In the genomic region with DNA sequence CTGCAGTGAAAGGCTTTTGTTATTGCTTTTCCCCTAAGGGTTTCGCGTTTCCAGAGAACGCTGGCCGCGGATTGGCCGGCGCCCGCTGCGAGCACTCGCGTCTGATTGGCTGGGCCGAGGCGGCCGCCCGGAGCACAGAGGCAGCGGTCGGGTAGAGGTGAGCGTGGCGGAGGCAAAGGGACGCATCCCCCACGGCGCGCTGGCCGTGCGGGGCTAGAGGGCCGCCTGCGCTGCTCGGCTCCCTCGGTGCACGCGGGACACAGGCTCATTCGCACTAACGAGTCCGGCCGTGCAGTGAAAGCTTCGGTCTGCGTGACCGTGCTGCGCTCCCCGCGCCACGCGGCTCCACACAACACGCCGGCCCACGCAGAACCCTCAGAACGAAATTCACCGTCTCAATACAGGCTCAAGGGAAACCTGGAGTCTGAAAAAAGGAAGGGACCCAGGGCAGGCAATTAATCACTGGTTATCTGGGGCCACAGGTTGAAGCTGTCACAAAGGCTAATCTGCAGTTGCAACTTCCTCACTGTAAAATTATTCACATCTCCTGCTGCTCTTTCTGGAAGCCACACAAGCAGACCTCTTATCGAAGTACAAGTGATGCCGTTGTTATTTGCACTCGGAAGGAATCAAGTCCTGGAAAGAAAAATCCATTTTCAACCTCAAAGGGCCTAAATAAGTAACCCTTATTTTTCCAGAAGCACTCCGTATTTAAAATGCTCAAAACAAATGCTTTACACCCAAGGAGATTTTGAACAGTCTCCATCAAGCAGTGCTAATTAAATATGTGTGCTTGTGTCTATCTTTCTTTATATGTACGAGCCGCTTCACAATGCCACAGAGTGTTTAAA, we compare ENCODE assay signal across 8 cellular contexts.
DNase-seq lines count a peak whose midpoint lies in the region; ATAC-seq, FAIRE-seq and TF ChIP-seq lines count a peak whose summit lies in the region.

No MANE protein-coding gene starts in this region.

- no peaks in the 10 kb centered on the region for H3K9me3 ChIP-seq in sigmoid colon

- no peaks in the 10 kb centered on the region for H3K27me3 ChIP-seq in bronchial epithelial cell (ENCODE audit: control insufficient read depth, insufficient read depth, low read length)
- no peaks in the 10 kb centered on the region for H3K27me3 ChIP-seq in sigmoid colon

- intact Hi-C loops in sigmoid colon (cut with DNase I): loop anchor here (2.0 to 10.0 kb wide), 4 partner anchors 93 to 753 kb away; no protein-coding TSS in a partner anchor

- H3K4me3 ChIP-seq in bronchial epithelial cell (ENCODE audit: low read depth, low read length) (peak overlapping the region; percentile 65), sigmoid colon (peak overlapping the region; percentile 46 to 61 (median 56))

- H3K4me1 ChIP-seq in sigmoid colon: peaks cover 0 to 79% (median 76%) of the 10 kb centered on the region in 4 donors

- TF ChIP-seq CTCF in GM20000 (IDR thresholded peaks at IDR 0.05; ENCODE audit: extremely low read depth, missing control alignments) (no peak), bronchial epithelial cell (IDR thresholded peaks at IDR 0.05; ENCODE audit: insufficient read depth, low read length, severe bottlenecking) (no peak), sigmoid colon (IDR thresholded peaks at IDR 0.05) (no peak)

- TF ChIP-seq POLR2A in sigmoid colon (IDR thresholded peaks at IDR 0.05): peak in 1 of 2 donors; percentile 49

- no peak for TF ChIP-seq EP300 in sigmoid colon (IDR thresholded peaks at IDR 0.05)

- WGBS in sigmoid colon, 2 donors: 1 to 3% methylated on average over 54 of the region's 54 CpGs

- DNase-seq in DMS153 treated with DMSO at 0.1 percent for 48 hours (lab: John Stamatoyannopoulos, UW; ENCODE audit: unreplicated experiment) (peak; percentile 37), GM20000 (ENCODE audit: low spot score) (peak; percentile 73), KBM-7 (peak; percentile 87), bronchial epithelial cell (ENCODE audit: low read depth) (peak; percentile 60), iPS-NIHi7 (ENCODE audit: extremely low spot score) (peak; percentile 90), sigmoid colon (peak; percentile 91)

- H3K27ac ChIP-seq in sigmoid colon: peak overlapping the region; percentile 83 to 93 (median 86)

- H3K36me3 ChIP-seq in bronchial epithelial cell (ENCODE audit: control insufficient read depth, insufficient read depth, low read length) (peaks cover 8% of the 10 kb centered on the region), sigmoid colon (peaks cover 0 to 8% (median 0%) of the 10 kb centered on the region in 4 donors)

- in situ Hi-C loops in KBM-7 (cut with MboI; ENCODE audit: low pct_unique_long_range_greater_than_20kb, low sequenced_read_pairs): no loop called here

- no peak for FAIRE-seq in bronchial epithelial cell (lab: Jason Lieb, UNC)

- ATAC-seq in HG02938 (IDR thresholded peaks at IDR 0.05; ENCODE audit: unreplicated experiment): no peak

TF ChIP-seq in PFSK-1, 5 proteins besides CTCF, POLR2A, EP300 and RAD21:
- TF ChIP-seq SIN3A (IDR thresholded peaks at IDR 0.05; ENCODE audit: borderline replicate concordance, insufficient read depth, low read length) (no peak), REST (IDR thresholded peaks at IDR 0.05; ENCODE audit: insufficient read depth in 1 of 2, low read depth in 2 of 2, low read length in 2 of 2) (peak in 1 of 2 experiments; percentile 10; a peak in 1 of 4 replicates), FOXP2 (optimal IDR thresholded peaks at IDR 0.05; ENCODE audit: borderline replicate concordance, extremely low read depth, extremely low read length, insufficient read depth) (peak; percentile 70), POLR2AphosphoS5 (IDR thresholded peaks at IDR 0.05; ENCODE audit: low read depth, low read length) (peak; percentile 37; the same call in 1 of the 2 replicates), TAF1 (IDR thresholded peaks at IDR 0.05; ENCODE audit: borderline replicate concordance, insufficient read depth, low read length) (0 out of 2 replicates have a peak, but pooled peaks have one; percentile 23)

Comparison
In these comparisons a context has a peak if more than half of its experiments do, and no peak if none do; other contexts are left out.
1. DNase-seq: peak in every context shown above with its lines; median percentile 91 in sigmoid colon; 90 in iPS-NIHi7; 87 in KBM-7; 73 in GM20000; 60 in bronchial epithelial cell; 37 in DMS153 treated with DMSO at 0.1 percent for 48 hours.